Comparison of ENCODE assay signal across 29 cellular contexts in the genomic region with DNA sequence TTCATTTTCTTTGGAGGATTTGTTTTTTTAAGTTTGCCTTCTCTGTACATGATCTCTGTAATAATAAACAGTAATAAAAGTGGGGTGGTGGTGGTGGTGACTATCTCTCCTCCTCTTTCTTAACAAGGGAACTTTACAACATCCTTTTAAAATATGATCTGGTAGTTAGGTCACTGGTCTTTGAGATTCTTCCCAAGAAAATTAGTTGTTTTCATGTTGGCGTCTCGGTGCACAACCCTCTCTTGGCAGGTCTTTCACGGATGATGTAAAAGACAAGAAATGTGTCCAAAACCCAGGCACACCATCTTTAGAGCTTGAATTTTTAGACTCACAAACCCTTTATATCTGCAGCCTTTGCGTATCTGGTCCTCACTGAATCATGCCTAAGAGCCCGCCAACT.
A peak's percentile ranks its signal among the peaks of the same experiment; 100 is the strongest.
DNase-seq lines count a peak whose midpoint lies in the region; ATAC-seq, FAIRE-seq and TF ChIP-seq lines count a peak whose summit lies in the region.
"Had no signal": no experiment of that assay in that cellular context is flagged by ENCODE, and none has a peak within 500 bp of the region (broad histone marks: within the 10 kb centered on the region; RNA-seq: fewer than 3 reads in every experiment).

No MANE protein-coding gene starts in this region.

- H3K9me3 ChIP-seq in HEK293 (ENCODE audit: control insufficient read depth, insufficient read depth, low read depth, low read length): no peaks in the 10 kb centered on the region
- no peaks in the 10 kb centered on the region for H3K9me3 ChIP-seq in testis
- H3K9me3 ChIP-seq: A549, esophagus muscularis mucosa, stomach had no signal

- H3K27ac Mint-ChIP-seq in mesothelial cell of epicardium: peak overlapping the region; percentile 87
- H3K27ac Mint-ChIP-seq: CD14-positive monocyte; dendritic cell treated with granulocyte-macrophage colony-stimulating factor and Interleukin-4, amounts not matched to agents 40 ng/mL and 50 ng/mL, for 4 days; endodermal cell; H9; naive thymus-derived CD8-positive, alpha-beta T cell had no signal

- H3K4me1 ChIP-seq in HEK293 (ENCODE audit: control insufficient read depth, insufficient read depth, low read length) (no peaks in the 10 kb centered on the region), testis (no peaks in the 10 kb centered on the region)
- H3K4me1 ChIP-seq: A549, tibial nerve had no signal

- POLR2A ChIA-PET in HEK293 (lab: Yijun Ruan, JAX): no interaction called here

- 88 to 91% methylated on average over 5 of the region's 5 CpGs for WGBS in testis, 2 donors

- no peak for ATAC-seq in HG02798 (IDR thresholded peaks at IDR 0.05; ENCODE audit: poor library complexity, unreplicated experiment)
- no peak for ATAC-seq in Right ventricle myocardium superior (ENCODE audit: poor library complexity)
- ATAC-seq: A549; naive thymus-derived CD8-positive, alpha-beta T cell had no signal

- peak; percentile 98 for FAIRE-seq in endometrium (lab: Jason Lieb, UNC)
- FAIRE-seq: A549, small intestine, TTC549 had no signal

- no peak overlapping the region for H3K4me3 ChIP-seq in AG09309 (ENCODE audit: control insufficient read depth, low read depth, low read length)
- H3K4me3 ChIP-seq in HEK293 (ENCODE audit: low read depth, low read length): no peak overlapping the region
- H3K4me3 ChIP-seq in testis: no peak overlapping the region
- H3K4me3 ChIP-seq: A549, esophagus muscularis mucosa, stomach, tibial nerve had no signal

- no peaks in the 10 kb centered on the region for H3K36me3 Mint-ChIP-seq in mesothelial cell of epicardium
- H3K36me3 Mint-ChIP-seq: CD14-positive monocyte; naive thymus-derived CD8-positive, alpha-beta T cell had no signal

- CTCF ChIA-PET in HEK293 (lab: Yijun Ruan, JAX): interaction anchor here (0.5 kb wide), 1 partner anchor 723 kb away, joined by 3 read pairs; no protein-coding TSS in a partner anchor

- TF ChIP-seq POLR2A in testis (IDR thresholded peaks at IDR 0.05): no peak

- no peak for TF ChIP-seq CTCF in AG09309 (IDR thresholded peaks at IDR 0.05; ENCODE audit: control insufficient read depth, insufficient read depth, low read depth, low read length, missing control alignments)
- no peak for TF ChIP-seq CTCF in HEK293 (tag by site-specific recombination; IDR thresholded peaks at IDR 0.05)
- no peak for TF ChIP-seq CTCF in mesothelial cell of epicardium (IDR thresholded peaks at IDR 0.05; ENCODE audit: unreplicated experiment)
- TF ChIP-seq CTCF in testis (IDR thresholded peaks at IDR 0.05): no peak

- H3K27ac ChIP-seq in HEK293 (ENCODE audit: extremely low read depth, low read depth, low read length) (no peak overlapping the region), testis (no peak overlapping the region)
- H3K27ac ChIP-seq: A549, esophagus muscularis mucosa, stomach, tibial nerve had no signal

- H3K36me3 ChIP-seq in HEK293 (ENCODE audit: control insufficient read depth in 2 of 2, insufficient read depth in 1 of 2, low read length in 2 of 2) (no peaks in the 10 kb centered on the region), testis (ENCODE audit: low read depth, missing control alignments) (no peaks in the 10 kb centered on the region)
- H3K36me3 ChIP-seq: esophagus muscularis mucosa, stomach, tibial nerve had no signal

- DNase-seq in AG09309 (ENCODE audit: low read depth) (peak; percentile 81), mesothelial cell of epicardium (ENCODE audit: low spot score in 2 of 2, unreplicated experiment in 2 of 2) (no peak), testis (no peak), Right ventricle myocardium superior (no peak)
- DNase-seq in activated CD8-positive, alpha-beta memory T cell treated with anti-CD3 and anti-CD28 coated beads for 24 hours: no peak
- DNase-seq: activated CD4-positive, alpha-beta T cell treated with anti-CD3 and anti-CD28 coated beads, Interleukin-2, amount 50 U/mL, for 4 hours; activated naive CD4-positive, alpha-beta T cell treated with anti-CD3 and anti-CD28 coated beads, Interleukin-2, amount 50 U/mL, for 16 hours; Calu3; endodermal cell; H9; naive thymus-derived CD8-positive, alpha-beta T cell; NCI-H1417; NCI-H2081; NCI-H345; NCI-H748 treated with DMSO at 0.1 percent for 48 hours; RPMI8226; small intestine; stimulated activated CD4-positive, alpha-beta T cell treated with anti-CD3 and anti-CD28 coated beads, Interleukin-1b, Interleukin-23, amount 100 ng/mL, for 48 hours; stomach; T-helper 1 cell had no signal

- H3K27me3 ChIP-seq in testis: no peaks in the 10 kb centered on the region
- H3K27me3 ChIP-seq: esophagus muscularis mucosa, stomach, tibial nerve had no signal

- intact Hi-C loops in testis (cut with DNase I; ENCODE audit: low total_unique reads): no loop called here
- intact Hi-C loops in Right ventricle myocardium superior (cut with DNase I): no loop called here

- H3K9me3 Mint-ChIP-seq in mesothelial cell of epicardium: no peaks in the 10 kb centered on the region
- H3K9me3 Mint-ChIP-seq: CD14-positive monocyte; dendritic cell treated with granulocyte-macrophage colony-stimulating factor and Interleukin-4, amounts not matched to agents 40 ng/mL and 50 ng/mL, for 4 days; endodermal cell; H9 had no signal

- H3K27me3 Mint-ChIP-seq in mesothelial cell of epicardium (ENCODE audit: low read depth): no peaks in the 10 kb centered on the region
- H3K27me3 Mint-ChIP-seq: dendritic cell treated with granulocyte-macrophage colony-stimulating factor and Interleukin-4, amounts not matched to agents 40 ng/mL and 50 ng/mL, for 4 days had no signal

- H3K4me1 Mint-ChIP-seq in mesothelial cell of epicardium: peaks cover 65% of the 10 kb centered on the region
- H3K4me1 Mint-ChIP-seq: CD14-positive monocyte; H9; naive thymus-derived CD8-positive, alpha-beta T cell had no signal

- no peak overlapping the region for H3K4me3 Mint-ChIP-seq in mesothelial cell of epicardium
- H3K4me3 Mint-ChIP-seq: CD14-positive monocyte; dendritic cell treated with granulocyte-macrophage colony-stimulating factor and Interleukin-4, amounts not matched to agents 40 ng/mL and 50 ng/mL, for 4 days; endodermal cell; H9; naive thymus-derived CD8-positive, alpha-beta T cell had no signal

TF ChIP-seq in HEK293, 187 proteins besides CTCF, POLR2A, EP300 and RAD21 (continues in another document):
- peak; percentile 46; the same call in 1 of the 2 replicates for TF ChIP-seq FEZF1 (tag by site-specific recombination; IDR thresholded peaks at IDR 0.05)
- TF ChIP-seq, protein P1, sequence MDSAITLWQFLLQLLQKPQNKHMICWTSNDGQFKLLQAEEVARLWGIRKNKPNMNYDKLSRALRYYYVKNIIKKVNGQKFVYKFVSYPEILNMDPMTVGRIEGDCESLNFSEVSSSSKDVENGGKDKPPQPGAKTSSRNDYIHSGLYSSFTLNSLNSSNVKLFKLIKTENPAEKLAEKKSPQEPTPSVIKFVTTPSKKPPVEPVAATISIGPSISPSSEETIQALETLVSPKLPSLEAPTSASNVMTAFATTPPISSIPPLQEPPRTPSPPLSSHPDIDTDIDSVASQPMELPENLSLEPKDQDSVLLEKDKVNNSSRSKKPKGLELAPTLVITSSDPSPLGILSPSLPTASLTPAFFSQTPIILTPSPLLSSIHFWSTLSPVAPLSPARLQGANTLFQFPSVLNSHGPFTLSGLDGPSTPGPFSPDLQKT (IDR thresholded peaks at IDR 0.05; ENCODE audit: borderline replicate concordance, low read depth, low read length): no peak
- TF ChIP-seq, protein P2, sequence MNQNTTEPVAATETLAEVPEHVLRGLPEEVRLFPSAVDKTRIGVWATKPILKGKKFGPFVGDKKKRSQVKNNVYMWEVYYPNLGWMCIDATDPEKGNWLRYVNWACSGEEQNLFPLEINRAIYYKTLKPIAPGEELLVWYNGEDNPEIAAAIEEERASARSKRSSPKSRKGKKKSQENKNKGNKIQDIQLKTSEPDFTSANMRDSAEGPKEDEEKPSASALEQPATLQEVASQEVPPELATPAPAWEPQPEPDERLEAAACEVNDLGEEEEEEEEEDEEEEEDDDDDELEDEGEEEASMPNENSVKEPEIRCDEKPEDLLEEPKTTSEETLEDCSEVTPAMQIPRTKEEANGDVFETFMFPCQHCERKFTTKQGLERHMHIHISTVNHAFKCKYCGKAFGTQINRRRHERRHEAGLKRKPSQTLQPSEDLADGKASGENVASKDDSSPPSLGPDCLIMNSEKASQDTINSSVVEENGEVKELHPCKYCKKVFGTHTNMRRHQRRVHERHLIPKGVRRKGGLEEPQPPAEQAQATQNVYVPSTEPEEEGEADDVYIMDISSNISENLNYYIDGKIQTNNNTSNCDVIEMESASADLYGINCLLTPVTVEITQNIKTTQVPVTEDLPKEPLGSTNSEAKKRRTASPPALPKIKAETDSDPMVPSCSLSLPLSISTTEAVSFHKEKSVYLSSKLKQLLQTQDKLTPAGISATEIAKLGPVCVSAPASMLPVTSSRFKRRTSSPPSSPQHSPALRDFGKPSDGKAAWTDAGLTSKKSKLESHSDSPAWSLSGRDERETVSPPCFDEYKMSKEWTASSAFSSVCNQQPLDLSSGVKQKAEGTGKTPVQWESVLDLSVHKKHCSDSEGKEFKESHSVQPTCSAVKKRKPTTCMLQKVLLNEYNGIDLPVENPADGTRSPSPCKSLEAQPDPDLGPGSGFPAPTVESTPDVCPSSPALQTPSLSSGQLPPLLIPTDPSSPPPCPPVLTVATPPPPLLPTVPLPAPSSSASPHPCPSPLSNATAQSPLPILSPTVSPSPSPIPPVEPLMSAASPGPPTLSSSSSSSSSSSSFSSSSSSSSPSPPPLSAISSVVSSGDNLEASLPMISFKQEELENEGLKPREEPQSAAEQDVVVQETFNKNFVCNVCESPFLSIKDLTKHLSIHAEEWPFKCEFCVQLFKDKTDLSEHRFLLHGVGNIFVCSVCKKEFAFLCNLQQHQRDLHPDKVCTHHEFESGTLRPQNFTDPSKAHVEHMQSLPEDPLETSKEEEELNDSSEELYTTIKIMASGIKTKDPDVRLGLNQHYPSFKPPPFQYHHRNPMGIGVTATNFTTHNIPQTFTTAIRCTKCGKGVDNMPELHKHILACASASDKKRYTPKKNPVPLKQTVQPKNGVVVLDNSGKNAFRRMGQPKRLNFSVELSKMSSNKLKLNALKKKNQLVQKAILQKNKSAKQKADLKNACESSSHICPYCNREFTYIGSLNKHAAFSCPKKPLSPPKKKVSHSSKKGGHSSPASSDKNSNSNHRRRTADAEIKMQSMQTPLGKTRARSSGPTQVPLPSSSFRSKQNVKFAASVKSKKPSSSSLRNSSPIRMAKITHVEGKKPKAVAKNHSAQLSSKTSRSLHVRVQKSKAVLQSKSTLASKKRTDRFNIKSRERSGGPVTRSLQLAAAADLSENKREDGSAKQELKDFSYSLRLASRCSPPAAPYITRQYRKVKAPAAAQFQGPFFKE (tag by site-specific recombination; IDR thresholded peaks at IDR 0.05; ENCODE audit: borderline replicate concordance): no peak
